Comparison of ENCODE assay signal across 10 cellular contexts in genomic region chr18:36693931-36694661, GRCh38.
DNase-seq lines count a peak whose midpoint lies in the region; ATAC-seq, FAIRE-seq and TF ChIP-seq lines count a peak whose summit lies in the region.
"Had no signal": no experiment of that assay in that cellular context is flagged by ENCODE, and none has a peak within 500 bp of the region (broad histone marks: within the 10 kb centered on the region; RNA-seq: fewer than 3 reads in every experiment).

No MANE protein-coding gene starts in this region.

- FAIRE-seq in small intestine (lab: Jason Lieb, UNC), result no peak

- H3K27ac ChIP-seq in HEK293 (ENCODE audit: extremely low read depth, low read depth, low read length) (no peak overlapping the region), fibroblast of lung (ENCODE audit: insufficient read depth, low read length) (peak overlapping the region; percentile 66), small intestine (ENCODE audit: low read depth in 1 of 2, low read length in 1 of 2) (no peak overlapping the region), endodermal cell (ENCODE audit: low read depth, low read length) (no peak overlapping the region)
- H3K27ac ChIP-seq: parathyroid adenoma had no signal

- H3K4me1 Mint-ChIP-seq in endodermal cell, result peaks cover 17% of the 10 kb centered on the region

- peaks cover 4% of the 10 kb centered on the region for H3K27me3 Mint-ChIP-seq in endodermal cell (ENCODE audit: insufficient read depth)

- no peak overlapping the region for H3K9ac ChIP-seq in fibroblast of lung (ENCODE audit: insufficient read depth, low read length)
- H3K9ac ChIP-seq in endodermal cell (ENCODE audit: extremely low read depth, low read length, poor library complexity, severe bottlenecking), result no peak overlapping the region
- H3K9ac ChIP-seq: parathyroid adenoma had no signal

- no peak overlapping the region for H2AFZ ChIP-seq in fibroblast of lung (ENCODE audit: low read length)
- H2AFZ ChIP-seq: parathyroid adenoma had no signal

- 55 to 62% (median 56%) methylated on average over 15 of the region's 15 CpGs for WGBS in small intestine, 3 donors
- WGBS in endodermal cell (ENCODE audit: insufficient coverage in 1 of 2, insufficient read length in 1 of 2), 2 experiments, result 89 to 91% methylated on average over 10 to 15 of the region's 15 CpGs

- H3K9me3 Mint-ChIP-seq in endodermal cell, result no peaks in the 10 kb centered on the region
- H3K9me3 Mint-ChIP-seq: activated CD4-positive, alpha-beta memory T cell treated with anti-CD3 and anti-CD28 coated beads for 36 hours had no signal

- TF ChIP-seq CTCF in HEK293 (tag by site-specific recombination; IDR thresholded peaks at IDR 0.05) (no peak), fibroblast of lung (conservative IDR thresholded peaks at IDR 0.05 in 1 of 2, IDR thresholded peaks at IDR 0.05 in 1 of 2; ENCODE audit: low read depth in 1 of 2, low read length in 2 of 2) (no peak), endodermal cell (conservative IDR thresholded peaks at IDR 0.05) (no peak)

- no peak overlapping the region for H3K27ac Mint-ChIP-seq in endodermal cell
- H3K27ac Mint-ChIP-seq: activated CD4-positive, alpha-beta memory T cell treated with anti-CD3 and anti-CD28 coated beads for 36 hours had no signal

- POLR2A ChIA-PET in HEK293 (lab: Yijun Ruan, JAX), result no interaction called here

- H3K4me1 ChIP-seq in HEK293 (ENCODE audit: control insufficient read depth, insufficient read depth, low read length), result no peaks in the 10 kb centered on the region
- peaks cover 7% of the 10 kb centered on the region for H3K4me1 ChIP-seq in fibroblast of lung (ENCODE audit: control insufficient read depth, extremely low read depth, insufficient read depth, low read length)
- H3K4me1 ChIP-seq in small intestine (ENCODE audit: control insufficient read depth in 2 of 2, insufficient read depth in 1 of 2, low read depth in 1 of 2, low read length in 1 of 2), result no peaks in the 10 kb centered on the region
- no peaks in the 10 kb centered on the region for H3K4me1 ChIP-seq in endodermal cell (ENCODE audit: control insufficient read depth, insufficient read depth, low read length)
- H3K4me1 ChIP-seq: parathyroid adenoma had no signal

- H3K36me3 Mint-ChIP-seq in endodermal cell (ENCODE audit: low read depth), result no peaks in the 10 kb centered on the region
- H3K36me3 Mint-ChIP-seq: activated CD4-positive, alpha-beta memory T cell treated with anti-CD3 and anti-CD28 coated beads for 36 hours had no signal

- no peaks in the 10 kb centered on the region for H3K36me3 ChIP-seq in HEK293 (ENCODE audit: control insufficient read depth in 2 of 2, insufficient read depth in 1 of 2, low read length in 2 of 2)
- H3K36me3 ChIP-seq in fibroblast of lung (ENCODE audit: control insufficient read depth, insufficient read depth, low read length), result no peaks in the 10 kb centered on the region
- no peaks in the 10 kb centered on the region for H3K36me3 ChIP-seq in small intestine (ENCODE audit: control insufficient read depth in 2 of 2, insufficient read depth in 2 of 2, low read length in 2 of 2)
- H3K36me3 ChIP-seq in endodermal cell (ENCODE audit: control insufficient read depth, insufficient read depth, low read length), result no peaks in the 10 kb centered on the region

- DNase-seq in NCI-H446 (lab: John Stamatoyannopoulos, UW) (peak; percentile 40 to 52), fibroblast of lung (ENCODE audit: low read depth in 2 of 2) (peak in 1 of 2 donors; percentile 53), small intestine (peak; percentile 11), NK-92 (lab: John Stamatoyannopoulos, UW; ENCODE audit: unreplicated experiment) (no peak), endodermal cell (no peak)
- DNase-seq: activated CD4-positive, alpha-beta memory T cell treated with anti-CD3 and anti-CD28 coated beads for 36 hours had no signal

- CTCF ChIA-PET in HEK293 (lab: Yijun Ruan, JAX), result no interaction called here

- no peaks in the 10 kb centered on the region for H3K27me3 ChIP-seq in fibroblast of lung (ENCODE audit: control insufficient read depth, insufficient read depth, low read length)
- no peaks in the 10 kb centered on the region for H3K27me3 ChIP-seq in small intestine (ENCODE audit: control insufficient read depth in 2 of 2, insufficient read depth in 2 of 2, low read length in 2 of 2)
- no peaks in the 10 kb centered on the region for H3K27me3 ChIP-seq in endodermal cell (ENCODE audit: control insufficient read depth, insufficient read depth, low read length, poor library complexity, severe bottlenecking)

- no peak for ATAC-seq in HG02840 (IDR thresholded peaks at IDR 0.05; ENCODE audit: low FRiP score, unreplicated experiment)
- no peak for ATAC-seq in GM18909 (IDR thresholded peaks at IDR 0.05; ENCODE audit: poor library complexity, unreplicated experiment)

- peaks cover 10% of the 10 kb centered on the region for H3K79me2 ChIP-seq in fibroblast of lung (ENCODE audit: control insufficient read depth, insufficient read depth, low read length)
- H3K79me2 ChIP-seq: parathyroid adenoma had no signal

- no peaks in the 10 kb centered on the region for H3K9me3 ChIP-seq in HEK293 (ENCODE audit: control insufficient read depth, insufficient read depth, low read depth, low read length)
- no peaks in the 10 kb centered on the region for H3K9me3 ChIP-seq in fibroblast of lung (ENCODE audit: control insufficient read depth, insufficient read depth, low read depth, low read length)
- no peaks in the 10 kb centered on the region for H3K9me3 ChIP-seq in small intestine (ENCODE audit: control insufficient read depth, low read depth)
- H3K9me3 ChIP-seq in endodermal cell (ENCODE audit: control insufficient read depth, low read length), result no peaks in the 10 kb centered on the region

- no peaks in the 10 kb centered on the region for H4K20me1 ChIP-seq in fibroblast of lung (ENCODE audit: control insufficient read depth, extremely low read depth, insufficient read depth, low read length)

- no peak overlapping the region for H3K4me3 Mint-ChIP-seq in endodermal cell
- H3K4me3 Mint-ChIP-seq: activated CD4-positive, alpha-beta memory T cell treated with anti-CD3 and anti-CD28 coated beads for 36 hours had no signal

- peak overlapping the region; percentile 75 for H3K4me2 ChIP-seq in fibroblast of lung (ENCODE audit: extremely low read depth, insufficient read depth, low read length)

- H3K4me3 ChIP-seq in HEK293 (ENCODE audit: low read depth, low read length), result no peak overlapping the region
- H3K4me3 ChIP-seq in fibroblast of lung (replicated peaks in 1 of 4; ENCODE audit: control extremely low read depth in 1 of 4, insufficient read depth in 1 of 4, low read depth in 3 of 4, low read length in 4 of 4), result peak overlapping the region in 3 of 4 experiments; percentile 34 to 60 (median 45)
- H3K4me3 ChIP-seq in small intestine (ENCODE audit: low read depth in 1 of 2, low read length in 2 of 2), result no peak overlapping the region
- H3K4me3 ChIP-seq in endodermal cell (ENCODE audit: low read length), result no peak overlapping the region

TF ChIP-seq in HEK293, 187 proteins besides CTCF, POLR2A, EP300 and RAD21:
- TF ChIP-seq SCRT1 (tag by site-specific recombination; IDR thresholded peaks at IDR 0.05; ENCODE audit: borderline replicate concordance) (no peak), KLF9 (tag by site-specific recombination; IDR thresholded peaks at IDR 0.05; ENCODE audit: low read depth) (no peak), ZNF510 (tag by site-specific recombination; IDR thresholded peaks at IDR 0.05; ENCODE audit: insufficient replicate concordance) (no peak), ZNF48 (tag by site-specific recombination; IDR thresholded peaks at IDR 0.05) (no peak), ZNF354C (tag by site-specific recombination; IDR thresholded peaks at IDR 0.05; ENCODE audit: borderline replicate concordance, low read depth) (no peak), GLIS1 (tag by site-specific recombination; IDR thresholded peaks at IDR 0.05) (peak; percentile 42), ZNF221 (tag by site-specific recombination; IDR thresholded peaks at IDR 0.05; ENCODE audit: borderline replicate concordance) (no peak), ZNF473 (tag by site-specific recombination; IDR thresholded peaks at IDR 0.05) (no peak)

Comparison
In these comparisons a context has a peak if more than half of its experiments do, and no peak if none do; other contexts are left out.
1. H3K4me3 ChIP-seq: peak in fibroblast of lung (3 of 4); none in HEK293 (single experiment), small intestine (0 of 2) and endodermal cell (single experiment).
2. DNase-seq: peak in NCI-H446 (2 of 2) and small intestine (single experiment); none in NK-92 (single experiment) and endodermal cell (single experiment).